1 cellular context compared by ENCODE assay signal in the genomic region with DNA sequence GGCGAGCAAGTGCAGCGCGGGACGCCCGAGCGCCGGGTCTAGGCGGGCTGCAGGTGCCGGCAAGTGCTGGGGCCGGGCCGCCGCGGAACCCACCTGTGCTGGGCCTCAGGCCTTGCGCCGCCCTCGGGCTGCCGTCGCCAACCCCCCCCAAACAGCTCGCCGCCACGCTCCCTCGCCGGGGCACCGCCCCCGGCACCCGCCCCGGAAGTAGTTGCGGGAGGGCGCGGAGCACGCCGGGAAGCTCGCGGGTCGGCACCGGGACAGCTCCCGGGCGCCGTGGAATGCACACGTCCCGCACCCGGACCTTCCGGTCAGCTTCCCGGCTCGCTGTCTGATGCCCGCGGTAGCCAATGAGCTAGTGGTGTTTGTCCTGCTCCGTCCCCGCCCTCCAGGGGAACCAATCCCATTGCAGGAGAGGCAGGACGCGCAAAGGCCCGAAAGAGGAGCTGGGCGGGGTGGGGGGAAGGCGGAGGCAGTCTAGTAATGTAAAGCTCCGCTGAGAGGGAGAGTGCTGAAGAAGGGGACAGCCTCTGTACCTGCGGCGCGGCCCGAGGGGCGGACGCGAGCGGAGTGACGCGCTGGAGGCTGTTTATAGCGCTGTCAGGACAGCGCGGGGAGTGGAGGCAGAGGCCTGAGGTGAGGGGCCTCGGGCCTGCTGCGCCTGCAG.
A peak's percentile ranks its signal among the peaks of the same experiment; 100 is the strongest.
TF ChIP-seq lines count a peak whose summit lies in the region.

A gene with protein sequence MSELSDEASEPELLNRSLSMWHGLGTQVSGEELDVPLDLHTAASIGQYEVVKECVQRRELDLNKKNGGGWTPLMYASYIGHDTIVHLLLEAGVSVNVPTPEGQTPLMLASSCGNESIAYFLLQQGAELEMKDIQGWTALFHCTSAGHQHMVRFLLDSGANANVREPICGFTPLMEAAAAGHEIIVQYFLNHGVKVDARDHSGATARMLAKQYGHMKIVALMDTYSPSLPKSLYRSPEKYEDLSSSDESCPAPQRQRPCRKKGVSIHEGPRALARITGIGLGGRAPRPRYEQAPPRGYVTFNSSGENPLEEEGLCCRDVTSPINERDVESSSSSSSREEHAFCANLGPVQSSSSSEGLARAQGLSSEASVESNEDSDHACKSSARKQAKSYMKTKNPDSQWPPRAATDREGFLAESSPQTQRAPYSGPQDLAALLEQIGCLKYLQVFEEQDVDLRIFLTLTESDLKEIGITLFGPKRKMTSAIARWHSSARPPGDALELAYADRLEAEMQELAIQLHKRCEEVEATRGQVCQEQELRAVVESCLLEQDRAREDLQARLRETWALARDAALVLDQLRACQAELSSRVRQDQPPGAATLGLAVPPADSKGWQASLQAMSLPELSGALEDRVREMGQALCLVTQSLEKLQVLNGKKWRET (minus strand): TSS at position 209 of the 667 bp plus-strand sequence. CDS start 4,122 bp downstream, outside the sequence.
Gene DNAAF8, plus strand, starts transcription at position 475 of the 667 bp plus-strand sequence. CDS start 1,978 bp downstream, outside the sequence.

TF ChIP-seq in K562, 482 proteins besides CTCF, POLR2A, EP300 and RAD21 (continued from another document and continues in another):
- TF ChIP-seq KHSRP (IDR thresholded peaks at IDR 0.05) (no peak), FOS (IDR thresholded peaks at IDR 0.05; ENCODE audit: extremely low read depth, insufficient read length) (peak; percentile 81), RFX1 (IDR thresholded peaks at IDR 0.05) (no peak), DACH1 (IDR thresholded peaks at IDR 0.05; ENCODE audit: partially characterized antibody) (no peak), POLR2AphosphoS2 (IDR thresholded peaks at IDR 0.05; ENCODE audit: low read length) (no peak), NR2C2 (CRISPR knock-in tag; IDR thresholded peaks at IDR 0.05) (peak; percentile 98), NR2C2 (tag; IDR thresholded peaks at IDR 0.05) (peak; percentile 100), ZNF124 (CRISPR knock-in tag; IDR thresholded peaks at IDR 0.05) (no peak), RCOR1 (IDR thresholded peaks at IDR 0.05; ENCODE audit: borderline replicate concordance in 1 of 2, low read depth in 2 of 2, low read length in 2 of 2) (no peak), KAT8 (IDR thresholded peaks at IDR 0.05; ENCODE audit: low read depth) (no peak), FOXJ2 (tag; IDR thresholded peaks at IDR 0.05) (no peak), TAL1 (IDR thresholded peaks at IDR 0.05) (no peak), ZKSCAN1 (IDR thresholded peaks at IDR 0.05; ENCODE audit: low read depth, low read length) (no peak; the same call in 1 of the 2 replicates), SIN3B (IDR thresholded peaks at IDR 0.05; ENCODE audit: low read depth) (peak; percentile 79), SNAPC5 (CRISPR knock-in tag; IDR thresholded peaks at IDR 0.05) (no peak), TAF9B (IDR thresholded peaks at IDR 0.05; ENCODE audit: partially characterized antibody) (no peak), BCL6 (CRISPR knock-in tag; IDR thresholded peaks at IDR 0.05) (no peak), ELF1 (tag; IDR thresholded peaks at IDR 0.05) (peak; percentile 76), HDAC6 (IDR thresholded peaks at IDR 0.05; ENCODE audit: low read depth, low read length) (no peak), SRF (CRISPR knock-in tag; IDR thresholded peaks at IDR 0.05) (no peak), CBX1 (IDR thresholded peaks at IDR 0.05; ENCODE audit: low read depth) (no peak), RAD51 (IDR thresholded peaks at IDR 0.05; ENCODE audit: borderline replicate concordance, low read depth) (no peak), MAZ (CRISPR knock-in tag; conservative IDR thresholded peaks at IDR 0.05 in 1 of 2, IDR thresholded peaks at IDR 0.05 in 1 of 2) (peak; percentile 85 to 86), MED1 (CRISPR knock-in tag; IDR thresholded peaks at IDR 0.05; ENCODE audit: borderline replicate concordance) (no peak), LEF1 (IDR thresholded peaks at IDR 0.05) (no peak), ZNF41 (CRISPR knock-in tag; conservative IDR thresholded peaks at IDR 0.05) (no peak), ASH1L (IDR thresholded peaks at IDR 0.05; ENCODE audit: borderline replicate concordance, low read depth, partially characterized antibody) (peak; percentile 76), CREB3 (tag; conservative IDR thresholded peaks at IDR 0.05; ENCODE audit: low read depth) (no peak), NUFIP1 (IDR thresholded peaks at IDR 0.05; ENCODE audit: partially characterized antibody) (no peak), GABPA (tag; conservative IDR thresholded peaks at IDR 0.05; ENCODE audit: low read depth) (peak; percentile 98), RNF2 (IDR thresholded peaks at IDR 0.05) (no peak), TBP (optimal IDR thresholded peaks at IDR 0.05; ENCODE audit: low read depth, low read length) (peak; percentile 24), AFF1 (IDR thresholded peaks at IDR 0.05; ENCODE audit: low read depth in 1 of 2, partially characterized antibody in 2 of 2) (peak in 1 of 2 experiments; percentile 13), ZNF511 (CRISPR knock-in tag; IDR thresholded peaks at IDR 0.05) (no peak), SP1 (CRISPR knock-in tag; IDR thresholded peaks at IDR 0.05) (peak; percentile 76), ZNF24 (IDR thresholded peaks at IDR 0.05) (no peak), BCOR (IDR thresholded peaks at IDR 0.05) (no peak), BRD9 (IDR thresholded peaks at IDR 0.05; ENCODE audit: low read depth, partially characterized antibody) (no peak), TAF1 (IDR thresholded peaks at IDR 0.05; ENCODE audit: control insufficient read depth, extremely low read depth, insufficient read depth, low read length, severe bottlenecking) (no peak), TCF3 (CRISPR knock-in tag; IDR thresholded peaks at IDR 0.05) (no peak), HDGF (IDR thresholded peaks at IDR 0.05) (no peak), ZNF75A (CRISPR knock-in tag; IDR thresholded peaks at IDR 0.05) (no peak)
- TF ChIP-seq, protein P1, sequence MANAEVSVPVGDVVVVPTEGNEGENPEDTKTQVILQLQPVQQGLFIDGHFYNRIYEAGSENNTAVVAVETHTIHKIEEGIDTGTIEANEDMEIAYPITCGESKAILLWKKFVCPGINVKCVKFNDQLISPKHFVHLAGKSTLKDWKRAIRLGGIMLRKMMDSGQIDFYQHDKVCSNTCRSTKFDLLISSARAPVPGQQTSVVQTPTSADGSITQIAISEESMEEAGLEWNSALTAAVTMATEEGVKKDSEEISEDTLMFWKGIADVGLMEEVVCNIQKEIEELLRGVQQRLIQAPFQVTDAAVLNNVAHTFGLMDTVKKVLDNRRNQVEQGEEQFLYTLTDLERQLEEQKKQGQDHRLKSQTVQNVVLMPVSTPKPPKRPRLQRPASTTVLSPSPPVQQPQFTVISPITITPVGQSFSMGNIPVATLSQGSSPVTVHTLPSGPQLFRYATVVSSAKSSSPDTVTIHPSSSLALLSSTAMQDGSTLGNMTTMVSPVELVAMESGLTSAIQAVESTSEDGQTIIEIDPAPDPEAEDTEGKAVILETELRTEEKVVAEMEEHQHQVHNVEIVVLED (CRISPR knock-in tag; IDR thresholded peaks at IDR 0.05): peak; percentile 74
- TF ChIP-seq, protein P2, sequence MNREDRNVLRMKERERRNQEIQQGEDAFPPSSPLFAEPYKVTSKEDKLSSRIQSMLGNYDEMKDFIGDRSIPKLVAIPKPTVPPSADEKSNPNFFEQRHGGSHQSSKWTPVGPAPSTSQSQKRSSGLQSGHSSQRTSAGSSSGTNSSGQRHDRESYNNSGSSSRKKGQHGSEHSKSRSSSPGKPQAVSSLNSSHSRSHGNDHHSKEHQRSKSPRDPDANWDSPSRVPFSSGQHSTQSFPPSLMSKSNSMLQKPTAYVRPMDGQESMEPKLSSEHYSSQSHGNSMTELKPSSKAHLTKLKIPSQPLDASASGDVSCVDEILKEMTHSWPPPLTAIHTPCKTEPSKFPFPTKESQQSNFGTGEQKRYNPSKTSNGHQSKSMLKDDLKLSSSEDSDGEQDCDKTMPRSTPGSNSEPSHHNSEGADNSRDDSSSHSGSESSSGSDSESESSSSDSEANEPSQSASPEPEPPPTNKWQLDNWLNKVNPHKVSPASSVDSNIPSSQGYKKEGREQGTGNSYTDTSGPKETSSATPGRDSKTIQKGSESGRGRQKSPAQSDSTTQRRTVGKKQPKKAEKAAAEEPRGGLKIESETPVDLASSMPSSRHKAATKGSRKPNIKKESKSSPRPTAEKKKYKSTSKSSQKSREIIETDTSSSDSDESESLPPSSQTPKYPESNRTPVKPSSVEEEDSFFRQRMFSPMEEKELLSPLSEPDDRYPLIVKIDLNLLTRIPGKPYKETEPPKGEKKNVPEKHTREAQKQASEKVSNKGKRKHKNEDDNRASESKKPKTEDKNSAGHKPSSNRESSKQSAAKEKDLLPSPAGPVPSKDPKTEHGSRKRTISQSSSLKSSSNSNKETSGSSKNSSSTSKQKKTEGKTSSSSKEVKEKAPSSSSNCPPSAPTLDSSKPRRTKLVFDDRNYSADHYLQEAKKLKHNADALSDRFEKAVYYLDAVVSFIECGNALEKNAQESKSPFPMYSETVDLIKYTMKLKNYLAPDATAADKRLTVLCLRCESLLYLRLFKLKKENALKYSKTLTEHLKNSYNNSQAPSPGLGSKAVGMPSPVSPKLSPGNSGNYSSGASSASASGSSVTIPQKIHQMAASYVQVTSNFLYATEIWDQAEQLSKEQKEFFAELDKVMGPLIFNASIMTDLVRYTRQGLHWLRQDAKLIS (CRISPR knock-in tag; IDR thresholded peaks at IDR 0.05): peak; percentile 61; the same call in 1 of the 2 replicates
- TF ChIP-seq, protein P3, sequence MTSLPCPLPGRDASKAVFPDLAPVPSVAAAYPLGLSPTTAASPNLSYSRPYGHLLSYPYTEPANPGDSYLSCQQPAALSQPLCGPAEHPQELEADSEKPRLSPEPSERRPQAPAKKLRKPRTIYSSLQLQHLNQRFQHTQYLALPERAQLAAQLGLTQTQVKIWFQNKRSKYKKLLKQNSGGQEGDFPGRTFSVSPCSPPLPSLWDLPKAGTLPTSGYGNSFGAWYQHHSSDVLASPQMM (CRISPR knock-in tag; IDR thresholded peaks at IDR 0.05): no peak
- TF ChIP-seq, protein P4, sequence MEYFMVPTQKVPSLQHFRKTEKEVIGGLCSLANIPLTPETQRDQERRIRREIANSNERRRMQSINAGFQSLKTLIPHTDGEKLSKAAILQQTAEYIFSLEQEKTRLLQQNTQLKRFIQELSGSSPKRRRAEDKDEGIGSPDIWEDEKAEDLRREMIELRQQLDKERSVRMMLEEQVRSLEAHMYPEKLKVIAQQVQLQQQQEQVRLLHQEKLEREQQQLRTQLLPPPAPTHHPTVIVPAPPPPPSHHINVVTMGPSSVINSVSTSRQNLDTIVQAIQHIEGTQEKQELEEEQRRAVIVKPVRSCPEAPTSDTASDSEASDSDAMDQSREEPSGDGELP (CRISPR knock-in tag; IDR thresholded peaks at IDR 0.05; ENCODE audit: borderline replicate concordance): peak; percentile 75
- TF ChIP-seq, protein P5, sequence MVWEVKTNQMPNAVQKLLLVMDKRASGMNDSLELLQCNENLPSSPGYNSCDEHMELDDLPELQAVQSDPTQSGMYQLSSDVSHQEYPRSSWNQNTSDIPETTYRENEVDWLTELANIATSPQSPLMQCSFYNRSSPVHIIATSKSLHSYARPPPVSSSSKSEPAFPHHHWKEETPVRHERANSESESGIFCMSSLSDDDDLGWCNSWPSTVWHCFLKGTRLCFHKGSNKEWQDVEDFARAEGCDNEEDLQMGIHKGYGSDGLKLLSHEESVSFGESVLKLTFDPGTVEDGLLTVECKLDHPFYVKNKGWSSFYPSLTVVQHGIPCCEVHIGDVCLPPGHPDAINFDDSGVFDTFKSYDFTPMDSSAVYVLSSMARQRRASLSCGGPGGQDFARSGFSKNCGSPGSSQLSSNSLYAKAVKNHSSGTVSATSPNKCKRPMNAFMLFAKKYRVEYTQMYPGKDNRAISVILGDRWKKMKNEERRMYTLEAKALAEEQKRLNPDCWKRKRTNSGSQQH (CRISPR knock-in tag; IDR thresholded peaks at IDR 0.05): no peak
- TF ChIP-seq, protein P6, sequence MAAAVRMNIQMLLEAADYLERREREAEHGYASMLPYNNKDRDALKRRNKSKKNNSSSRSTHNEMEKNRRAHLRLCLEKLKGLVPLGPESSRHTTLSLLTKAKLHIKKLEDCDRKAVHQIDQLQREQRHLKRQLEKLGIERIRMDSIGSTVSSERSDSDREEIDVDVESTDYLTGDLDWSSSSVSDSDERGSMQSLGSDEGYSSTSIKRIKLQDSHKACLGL (CRISPR knock-in tag; IDR thresholded peaks at IDR 0.05; ENCODE audit: borderline replicate concordance, poor library complexity, severe bottlenecking): no peak
